In genomic region chrX:13028871-13029336, GRCh38 we compare ENCODE assay signal across 10 cellular contexts. TPM values are rescaled to one million over a fixed set of nuclear protein-coding genes. Genes with fewer than 3 reads are reported as not detected.
DNase-seq lines count a peak whose midpoint lies in the region; ATAC-seq lines count a peak whose summit lies in the region.
"Had no signal": no experiment of that assay in that cellular context is flagged by ENCODE, and none has a peak within 500 bp of the region (broad histone marks: within the 10 kb centered on the region; RNA-seq: fewer than 3 reads in every experiment).

No MANE protein-coding gene starts in this region.

- peaks cover 76% of the 10 kb centered on the region for H3K4me1 Mint-ChIP-seq in activated T-cell treated with anti-CD3 and anti-CD28 coated beads, Interleukin-2, amount 50 U/mL, for 24 hours (ENCODE audit: low read depth)
- H3K4me1 Mint-ChIP-seq in activated CD8-positive, alpha-beta T cell treated with anti-CD3 and anti-CD28 coated beads, Interleukin-2, amount 10 ng/mL, durations not matched to agents 7 days and 5 days (ENCODE audit: low read depth), result peaks cover 66% of the 10 kb centered on the region

- peaks cover 0 to 5% (median 0%) of the 10 kb centered on the region in 5 donors for H3K27me3 ChIP-seq in subcutaneous abdominal adipose tissue (ENCODE audit: control insufficient read depth in 5 of 5, insufficient read depth in 4 of 5, low read length in 5 of 5)

- no peaks in the 10 kb centered on the region for H3K9me3 Mint-ChIP-seq in activated T-cell treated with anti-CD3 and anti-CD28 coated beads, Interleukin-2, amount 50 U/mL, for 24 hours
- no peaks in the 10 kb centered on the region for H3K9me3 Mint-ChIP-seq in activated CD8-positive, alpha-beta T cell treated with anti-CD3 and anti-CD28 coated beads, Interleukin-2, amount 10 ng/mL, durations not matched to agents 7 days and 5 days (ENCODE audit: insufficient read depth)

- peak overlapping the region in 1 of 5 donors; percentile 9 for H3K4me3 ChIP-seq in subcutaneous abdominal adipose tissue (ENCODE audit: low read depth in 1 of 5, low read length in 5 of 5)
- H3K4me3 ChIP-seq: BLaER1 had no signal

- no peaks in the 10 kb centered on the region for H3K36me3 ChIP-seq in subcutaneous abdominal adipose tissue (ENCODE audit: control insufficient read depth in 5 of 5, insufficient read depth in 5 of 5, low read length in 5 of 5)
- H3K36me3 ChIP-seq: BLaER1 had no signal

- H3K9me3 ChIP-seq in subcutaneous abdominal adipose tissue (ENCODE audit: control insufficient read depth in 5 of 5, low read length in 5 of 5), result no peaks in the 10 kb centered on the region
- H3K9me3 ChIP-seq: BLaER1 had no signal

- H3K27me3 Mint-ChIP-seq in activated T-cell treated with anti-CD3 and anti-CD28 coated beads, Interleukin-2, amount 50 U/mL, for 24 hours, result peaks cover 79% of the 10 kb centered on the region
- no peaks in the 10 kb centered on the region for H3K27me3 Mint-ChIP-seq in activated CD8-positive, alpha-beta T cell treated with anti-CD3 and anti-CD28 coated beads, Interleukin-2, amount 10 ng/mL, durations not matched to agents 7 days and 5 days (ENCODE audit: low read depth)

- no peak overlapping the region for H3K9ac ChIP-seq in subcutaneous abdominal adipose tissue (ENCODE audit: low read length in 5 of 5)
- H3K9ac ChIP-seq: BLaER1 had no signal

- peak overlapping the region; percentile 69 for H3K27ac ChIP-seq in subcutaneous abdominal adipose tissue (ENCODE audit: low read depth, low read length)
- H3K27ac ChIP-seq: BLaER1 had no signal

- ATAC-seq in activated CD8-positive, alpha-beta T cell treated with anti-CD3 and anti-CD28 coated beads, Interleukin-2, amount 10 ng/mL, durations not matched to agents 7 days and 5 days, result no peak

- H3K4me1 ChIP-seq in subcutaneous abdominal adipose tissue (ENCODE audit: control insufficient read depth in 5 of 5, insufficient read depth in 5 of 5, low read length in 5 of 5), result peaks cover 4 to 30% (median 13%) of the 10 kb centered on the region in 5 donors

- no peaks in the 10 kb centered on the region for H3K36me3 Mint-ChIP-seq in activated T-cell treated with anti-CD3 and anti-CD28 coated beads, Interleukin-2, amount 50 U/mL, for 24 hours (ENCODE audit: low read depth)
- peaks cover 6% of the 10 kb centered on the region for H3K36me3 Mint-ChIP-seq in activated CD8-positive, alpha-beta T cell treated with anti-CD3 and anti-CD28 coated beads, Interleukin-2, amount 10 ng/mL, durations not matched to agents 7 days and 5 days (ENCODE audit: low read depth)

- H3K4me3 Mint-ChIP-seq in activated T-cell treated with anti-CD3 and anti-CD28 coated beads, Interleukin-2, amount 50 U/mL, for 24 hours, result peak overlapping the region; percentile 23
- H3K4me3 Mint-ChIP-seq in activated CD8-positive, alpha-beta T cell treated with anti-CD3 and anti-CD28 coated beads, Interleukin-2, amount 10 ng/mL, durations not matched to agents 7 days and 5 days, result no peak overlapping the region

- peak overlapping the region; percentile 79 for H3K27ac Mint-ChIP-seq in activated T-cell treated with anti-CD3 and anti-CD28 coated beads, Interleukin-2, amount 50 U/mL, for 24 hours
- peak overlapping the region; percentile 60 for H3K27ac Mint-ChIP-seq in activated CD8-positive, alpha-beta T cell treated with anti-CD3 and anti-CD28 coated beads, Interleukin-2, amount 10 ng/mL, durations not matched to agents 7 days and 5 days

- POLR2A ChIA-PET in activated CD8-positive, alpha-beta T cell treated with anti-CD3 and anti-CD28 coated beads, Interleukin-2, amount 10 ng/mL, durations not matched to agents 7 days and 5 days (lab: Charles Lee), result interaction anchor here (2.1 kb wide), 1 partner anchor 52 kb away, joined by 8 read pairs; no protein-coding TSS in a partner anchor

- DNase-seq in activated T-cell treated with anti-CD3 and anti-CD28 coated beads, Interleukin-2, amount 50 U/mL, for 24 hours, result no peak
- DNase-seq in activated T-cell treated with anti-CD3 and anti-CD28 coated beads, Interleukin-2, amount 50 U/mL, for 48 hours, result no peak
- DNase-seq in activated CD8-positive, alpha-beta T cell treated with anti-CD3 and anti-CD28 coated beads, Interleukin-2, amount 10 ng/mL, durations not matched to agents 7 days and 5 days, result no peak
- peak; percentile 94 for DNase-seq in islet precursor cell
- no peak for DNase-seq in SKM-1 (lab: John Stamatoyannopoulos, UW; ENCODE audit: unreplicated experiment)
- DNase-seq in activated gamma-delta T cell treated with Interleukin-2 at 50 U/mL for 16 hours, result no peak
- no peak for DNase-seq in NCI-H345 treated with DMSO at 0.1 percent for 48 hours (lab: John Stamatoyannopoulos, UW; ENCODE audit: unreplicated experiment)

- CTCF ChIA-PET in activated CD8-positive, alpha-beta T cell treated with anti-CD3 and anti-CD28 coated beads, Interleukin-2, amount 10 ng/mL, durations not matched to agents 7 days and 5 days (lab: Charles Lee), result interaction anchor here (1.8 kb wide), 1 partner anchor 63 kb away, joined by 6 read pairs; no protein-coding TSS in a partner anchor

RNA-seq across cellular contexts. Expression of gene FAM9C, which starts 15.5 kb away (rescaled TPM):
- total RNA-seq in activated CD8-positive, alpha-beta T cell treated with anti-CD3 and anti-CD28 coated beads, Interleukin-2, amount 10 ng/mL, durations not matched to agents 7 days and 5 days, result not detected
- total RNA-seq: T-helper 2 cell treated with Interferon-gamma antibody and Interleukin-4, amounts not matched to agents 100 ng/mL and 5 ng/mL, for 36 hours had no signal

RNA-seq across cellular contexts. Expression of gene TMSB4X, which starts 54.0 kb away (rescaled TPM):
- total RNA-seq in activated CD8-positive, alpha-beta T cell treated with anti-CD3 and anti-CD28 coated beads, Interleukin-2, amount 10 ng/mL, durations not matched to agents 7 days and 5 days, result 1,000 to 10,000 TPM; 8,800 to 8,961 TPM
